In genomic region chr6:42890311-42891198, GRCh38 we compare ENCODE assay signal across 1 cellular context.
TF ChIP-seq lines count a peak whose summit lies in the region.

No MANE protein-coding gene starts in this region.

TF ChIP-seq in HEK293, 187 proteins besides CTCF, POLR2A, EP300 and RAD21 (continued from another document and continues in another):
- peak; percentile 67 for TF ChIP-seq ZSCAN4 (tag by site-specific recombination; IDR thresholded peaks at IDR 0.05)
- TF ChIP-seq ZIC2 (tag by site-specific recombination; IDR thresholded peaks at IDR 0.05) = peak; percentile 35; the same call in 1 of the 2 replicates
- peak; percentile 96 for TF ChIP-seq ZNF335 (tag by site-specific recombination; conservative IDR thresholded peaks at IDR 0.05)
- TF ChIP-seq KLF16 (tag by site-specific recombination; IDR thresholded peaks at IDR 0.05) = peak; percentile 45; the same call in 1 of the 2 replicates
- TF ChIP-seq OVOL3 (tag by site-specific recombination; IDR thresholded peaks at IDR 0.05) = peak; percentile 92
- peak; percentile 95 for TF ChIP-seq ZNF792 (tag by site-specific recombination; IDR thresholded peaks at IDR 0.05)
- TF ChIP-seq, protein P1, sequence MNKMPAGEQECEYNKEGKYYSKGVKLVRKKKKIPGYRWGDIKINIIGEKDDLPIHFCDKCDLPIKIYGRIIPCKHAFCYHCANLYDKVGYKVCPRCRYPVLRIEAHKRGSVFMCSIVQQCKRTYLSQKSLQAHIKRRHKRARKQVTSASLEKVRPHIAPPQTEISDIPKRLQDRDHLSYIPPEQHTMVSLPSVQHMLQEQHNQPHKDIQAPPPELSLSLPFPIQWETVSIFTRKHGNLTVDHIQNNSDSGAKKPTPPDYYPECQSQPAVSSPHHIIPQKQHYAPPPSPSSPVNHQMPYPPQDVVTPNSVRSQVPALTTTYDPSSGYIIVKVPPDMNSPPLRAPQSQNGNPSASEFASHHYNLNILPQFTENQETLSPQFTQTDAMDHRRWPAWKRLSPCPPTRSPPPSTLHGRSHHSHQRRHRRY (tag by site-specific recombination; IDR thresholded peaks at IDR 0.05) = no peak
- peak; percentile 60; the same call in 1 of the 2 replicates for TF ChIP-seq ZBTB10 (tag by site-specific recombination; IDR thresholded peaks at IDR 0.05)
- peak; percentile 94 for TF ChIP-seq ZNF2 (tag by site-specific recombination; IDR thresholded peaks at IDR 0.05)
- TF ChIP-seq, protein P2, sequence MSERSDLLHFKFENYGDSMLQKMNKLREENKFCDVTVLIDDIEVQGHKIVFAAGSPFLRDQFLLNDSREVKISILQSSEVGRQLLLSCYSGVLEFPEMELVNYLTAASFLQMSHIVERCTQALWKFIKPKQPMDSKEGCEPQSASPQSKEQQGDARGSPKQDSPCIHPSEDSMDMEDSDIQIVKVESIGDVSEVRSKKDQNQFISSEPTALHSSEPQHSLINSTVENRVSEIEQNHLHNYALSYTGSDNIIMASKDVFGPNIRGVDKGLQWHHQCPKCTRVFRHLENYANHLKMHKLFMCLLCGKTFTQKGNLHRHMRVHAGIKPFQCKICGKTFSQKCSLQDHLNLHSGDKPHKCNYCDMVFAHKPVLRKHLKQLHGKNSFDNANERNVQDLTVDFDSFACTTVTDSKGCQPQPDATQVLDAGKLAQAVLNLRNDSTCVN (tag by site-specific recombination; optimal IDR thresholded peaks at IDR 0.05) = peak; percentile 94
- TF ChIP-seq ZNF394 (tag by site-specific recombination; IDR thresholded peaks at IDR 0.05; ENCODE audit: borderline replicate concordance) = peak; percentile 74; the same call in 1 of the 2 replicates
- TF ChIP-seq ZNF449 (tag by site-specific recombination; IDR thresholded peaks at IDR 0.05) = 0 out of 2 replicates have a peak, but pooled peaks have one; percentile 45
- peak; percentile 55 for TF ChIP-seq ZNF518A (tag by site-specific recombination; conservative IDR thresholded peaks at IDR 0.05; ENCODE audit: low read depth)
- TF ChIP-seq ZSCAN30 (tag by site-specific recombination; IDR thresholded peaks at IDR 0.05) = peak; percentile 97
- TF ChIP-seq ZNF558 (tag by site-specific recombination; IDR thresholded peaks at IDR 0.05) = no peak
- TF ChIP-seq ZNF76 (tag by site-specific recombination; IDR thresholded peaks at IDR 0.05; ENCODE audit: borderline replicate concordance, low read depth) = peak; percentile 65; the same call in 1 of the 2 replicates
- TF ChIP-seq ZNF16 (tag by site-specific recombination; IDR thresholded peaks at IDR 0.05; ENCODE audit: low read depth) = no peak
- TF ChIP-seq ZNF629 (tag by site-specific recombination; IDR thresholded peaks at IDR 0.05) = peak; percentile 75
- TF ChIP-seq ZNF830 (tag by site-specific recombination; IDR thresholded peaks at IDR 0.05; ENCODE audit: low read depth) = no peak
- TF ChIP-seq KLF8 (tag by site-specific recombination; IDR thresholded peaks at IDR 0.05) = peak; percentile 76; the same call in 1 of the 2 replicates
- TF ChIP-seq ZFP37 (tag by site-specific recombination; IDR thresholded peaks at IDR 0.05) = peak; percentile 99
- no peak for TF ChIP-seq ZNF114 (tag by site-specific recombination; IDR thresholded peaks at IDR 0.05)
- TF ChIP-seq ZNF239 (tag by site-specific recombination; IDR thresholded peaks at IDR 0.05) = peak; percentile 71; the same call in 1 of the 2 replicates
- no peak for TF ChIP-seq ZNF248 (tag by site-specific recombination; IDR thresholded peaks at IDR 0.05)
- TF ChIP-seq ZNF580 (tag by site-specific recombination; IDR thresholded peaks at IDR 0.05) = peak; percentile 95
- TF ChIP-seq, protein P3, sequence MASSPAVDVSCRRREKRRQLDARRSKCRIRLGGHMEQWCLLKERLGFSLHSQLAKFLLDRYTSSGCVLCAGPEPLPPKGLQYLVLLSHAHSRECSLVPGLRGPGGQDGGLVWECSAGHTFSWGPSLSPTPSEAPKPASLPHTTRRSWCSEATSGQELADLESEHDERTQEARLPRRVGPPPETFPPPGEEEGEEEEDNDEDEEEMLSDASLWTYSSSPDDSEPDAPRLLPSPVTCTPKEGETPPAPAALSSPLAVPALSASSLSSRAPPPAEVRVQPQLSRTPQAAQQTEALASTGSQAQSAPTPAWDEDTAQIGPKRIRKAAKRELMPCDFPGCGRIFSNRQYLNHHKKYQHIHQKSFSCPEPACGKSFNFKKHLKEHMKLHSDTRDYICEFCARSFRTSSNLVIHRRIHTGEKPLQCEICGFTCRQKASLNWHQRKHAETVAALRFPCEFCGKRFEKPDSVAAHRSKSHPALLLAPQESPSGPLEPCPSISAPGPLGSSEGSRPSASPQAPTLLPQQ (tag by site-specific recombination; IDR thresholded peaks at IDR 0.05) = peak; percentile 98
- TF ChIP-seq, protein P4, sequence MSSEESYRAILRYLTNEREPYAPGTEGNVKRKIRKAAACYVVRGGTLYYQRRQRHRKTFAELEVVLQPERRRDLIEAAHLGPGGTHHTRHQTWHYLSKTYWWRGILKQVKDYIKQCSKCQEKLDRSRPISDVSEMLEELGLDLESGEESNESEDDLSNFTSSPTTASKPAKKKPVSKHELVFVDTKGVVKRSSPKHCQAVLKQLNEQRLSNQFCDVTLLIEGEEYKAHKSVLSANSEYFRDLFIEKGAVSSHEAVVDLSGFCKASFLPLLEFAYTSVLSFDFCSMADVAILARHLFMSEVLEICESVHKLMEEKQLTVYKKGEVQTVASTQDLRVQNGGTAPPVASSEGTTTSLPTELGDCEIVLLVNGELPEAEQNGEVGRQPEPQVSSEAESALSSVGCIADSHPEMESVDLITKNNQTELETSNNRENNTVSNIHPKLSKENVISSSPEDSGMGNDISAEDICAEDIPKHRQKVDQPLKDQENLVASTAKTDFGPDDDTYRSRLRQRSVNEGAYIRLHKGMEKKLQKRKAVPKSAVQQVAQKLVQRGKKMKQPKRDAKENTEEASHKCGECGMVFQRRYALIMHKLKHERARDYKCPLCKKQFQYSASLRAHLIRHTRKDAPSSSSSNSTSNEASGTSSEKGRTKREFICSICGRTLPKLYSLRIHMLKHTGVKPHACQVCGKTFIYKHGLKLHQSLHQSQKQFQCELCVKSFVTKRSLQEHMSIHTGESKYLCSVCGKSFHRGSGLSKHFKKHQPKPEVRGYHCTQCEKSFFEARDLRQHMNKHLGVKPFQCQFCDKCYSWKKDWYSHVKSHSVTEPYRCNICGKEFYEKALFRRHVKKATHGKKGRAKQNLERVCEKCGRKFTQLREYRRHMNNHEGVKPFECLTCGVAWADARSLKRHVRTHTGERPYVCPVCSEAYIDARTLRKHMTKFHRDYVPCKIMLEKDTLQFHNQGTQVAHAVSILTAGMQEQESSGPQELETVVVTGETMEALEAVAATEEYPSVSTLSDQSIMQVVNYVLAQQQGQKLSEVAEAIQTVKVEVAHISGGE (tag by site-specific recombination; conservative IDR thresholded peaks at IDR 0.05; ENCODE audit: low read depth) = peak; percentile 93
- TF ChIP-seq, protein P5, sequence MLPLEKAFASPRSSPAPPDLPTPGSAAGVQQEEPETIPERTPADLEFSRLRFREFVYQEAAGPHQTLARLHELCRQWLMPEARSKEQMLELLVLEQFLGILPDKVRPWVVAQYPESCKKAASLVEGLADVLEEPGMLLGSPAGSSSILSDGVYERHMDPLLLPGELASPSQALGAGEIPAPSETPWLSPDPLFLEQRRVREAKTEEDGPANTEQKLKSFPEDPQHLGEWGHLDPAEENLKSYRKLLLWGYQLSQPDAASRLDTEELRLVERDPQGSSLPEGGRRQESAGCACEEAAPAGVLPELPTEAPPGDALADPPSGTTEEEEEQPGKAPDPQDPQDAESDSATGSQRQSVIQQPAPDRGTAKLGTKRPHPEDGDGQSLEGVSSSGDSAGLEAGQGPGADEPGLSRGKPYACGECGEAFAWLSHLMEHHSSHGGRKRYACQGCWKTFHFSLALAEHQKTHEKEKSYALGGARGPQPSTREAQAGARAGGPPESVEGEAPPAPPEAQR (tag by site-specific recombination; IDR thresholded peaks at IDR 0.05) = 0 out of 2 replicates have a peak, but pooled peaks have one; percentile 17
- no peak for TF ChIP-seq ZNF670 (tag by site-specific recombination; IDR thresholded peaks at IDR 0.05; ENCODE audit: low read depth)
- peak; percentile 85 for TF ChIP-seq ZNF843 (tag by site-specific recombination; IDR thresholded peaks at IDR 0.05)
- TF ChIP-seq, protein P6, sequence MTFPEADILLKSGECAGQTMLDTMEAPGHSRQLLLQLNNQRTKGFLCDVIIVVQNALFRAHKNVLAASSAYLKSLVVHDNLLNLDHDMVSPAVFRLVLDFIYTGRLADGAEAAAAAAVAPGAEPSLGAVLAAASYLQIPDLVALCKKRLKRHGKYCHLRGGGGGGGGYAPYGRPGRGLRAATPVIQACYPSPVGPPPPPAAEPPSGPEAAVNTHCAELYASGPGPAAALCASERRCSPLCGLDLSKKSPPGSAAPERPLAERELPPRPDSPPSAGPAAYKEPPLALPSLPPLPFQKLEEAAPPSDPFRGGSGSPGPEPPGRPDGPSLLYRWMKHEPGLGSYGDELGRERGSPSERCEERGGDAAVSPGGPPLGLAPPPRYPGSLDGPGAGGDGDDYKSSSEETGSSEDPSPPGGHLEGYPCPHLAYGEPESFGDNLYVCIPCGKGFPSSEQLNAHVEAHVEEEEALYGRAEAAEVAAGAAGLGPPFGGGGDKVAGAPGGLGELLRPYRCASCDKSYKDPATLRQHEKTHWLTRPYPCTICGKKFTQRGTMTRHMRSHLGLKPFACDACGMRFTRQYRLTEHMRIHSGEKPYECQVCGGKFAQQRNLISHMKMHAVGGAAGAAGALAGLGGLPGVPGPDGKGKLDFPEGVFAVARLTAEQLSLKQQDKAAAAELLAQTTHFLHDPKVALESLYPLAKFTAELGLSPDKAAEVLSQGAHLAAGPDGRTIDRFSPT (tag by site-specific recombination; IDR thresholded peaks at IDR 0.05) = peak; percentile 50; the same call in 1 of the 2 replicates
- TF ChIP-seq BCL11A (tag by site-specific recombination; IDR thresholded peaks at IDR 0.05; ENCODE audit: low read depth) = peak; percentile 42; the same call in 1 of the 2 replicates
